In genomic region chr11:64268028-64268686, GRCh38 we compare ENCODE assay signal across 8 cellular contexts. TPM values are rescaled to one million over a fixed set of nuclear protein-coding genes. Genes with fewer than 3 reads are reported as not detected.
DNase-seq lines count a peak whose midpoint lies in the region; ATAC-seq, FAIRE-seq and TF ChIP-seq lines count a peak whose summit lies in the region.

No MANE protein-coding gene starts in this region.

- H3K9me1 ChIP-seq in keratinocyte (ENCODE audit: control insufficient read depth, extremely low read depth, insufficient read depth, low read length): no peaks in the 10 kb centered on the region

- peak overlapping the region; percentile 72 for H3K9ac ChIP-seq in keratinocyte (ENCODE audit: control insufficient read depth, extremely low read depth, insufficient read depth, low read length)

- no peak for TF ChIP-seq POLR2A in suprapubic skin (IDR thresholded peaks at IDR 0.05)

- H3K36me3 ChIP-seq in keratinocyte (ENCODE audit: control insufficient read depth in 2 of 2, extremely low read depth in 1 of 2, insufficient read depth in 2 of 2, low read length in 2 of 2) (peaks cover 20 to 43% of the 10 kb centered on the region in 2 experiments), suprapubic skin (peaks cover 34% of the 10 kb centered on the region)

- ATAC-seq in activated CD4-positive, alpha-beta T cell treated with anti-CD3 and anti-CD28 coated beads for 36 hours: no peak
- no peak for ATAC-seq in activated T-helper 17 cell treated with anti-CD3 and anti-CD28 coated beads, Interleukin-2, amount 50 U/mL, for 72 hours (replicated peaks)
- ATAC-seq in GM21390 (IDR thresholded peaks at IDR 0.05; ENCODE audit: unreplicated experiment): no peak

- CTCF ChIA-PET in activated CD4-positive, alpha-beta T cell treated with anti-CD3 and anti-CD28 coated beads for 36 hours (lab: Charles Lee): interaction anchor here (0.6 to 6.6 kb wide), 11 partner anchors 12 to 620 kb away, joined by 3 to 55 read pairs (median 3); partner anchors contain the start of genes ESRRA, NUDT22, PRDX5 and TRPT1

- intact Hi-C loops in activated CD4-positive, alpha-beta T cell treated with anti-CD3 and anti-CD28 coated beads for 36 hours (cut with DNase I, micrococcal nuclease): no loop called here

- WGBS in suprapubic skin: 43% methylated on average over 15 of the region's 18 CpGs

- H3K9me3 ChIP-seq in keratinocyte (ENCODE audit: control insufficient read depth, low read depth, low read length): no peaks in the 10 kb centered on the region
- H3K9me3 ChIP-seq in suprapubic skin: no peaks in the 10 kb centered on the region

- no peaks in the 10 kb centered on the region for H3K9me3 Mint-ChIP-seq in activated CD4-positive, alpha-beta T cell treated with anti-CD3 and anti-CD28 coated beads for 36 hours (ENCODE audit: low read depth)
- no peaks in the 10 kb centered on the region for H3K9me3 Mint-ChIP-seq in activated T-helper 17 cell treated with anti-CD3 and anti-CD28 coated beads, Interleukin-2, amount 50 U/mL, for 72 hours

- dilution Hi-C loops in keratinocyte (cut with MboI; ENCODE audit: extremely low pct_ligation_motif_present, low sequenced_read_pairs): no loop called here

- H3K27ac Mint-ChIP-seq in activated CD4-positive, alpha-beta T cell treated with anti-CD3 and anti-CD28 coated beads for 36 hours: peak overlapping the region; percentile 42
- peak overlapping the region; percentile 96 for H3K27ac Mint-ChIP-seq in activated T-helper 17 cell treated with anti-CD3 and anti-CD28 coated beads, Interleukin-2, amount 50 U/mL, for 72 hours

- no peak for DNase-seq in activated CD4-positive, alpha-beta T cell treated with anti-CD3 and anti-CD28 coated beads for 36 hours
- DNase-seq in activated CD4-positive, alpha-beta T cell treated with anti-CD3 and anti-CD28 coated beads, Interleukin-2, amount 50 U/mL, for 4 hours: no peak
- DNase-seq in keratinocyte (ENCODE audit: low read depth, low spot score) (no peak), suprapubic skin (ENCODE audit: low spot score in 2 of 2) (no peak), NCI-H510A treated with DMSO at 0.1 percent for 48 hours (lab: John Stamatoyannopoulos, UW) (no peak), hippocampal formation (lab: John Stamatoyannopoulos, UW) (no peak)

- POLR2A ChIA-PET in activated CD4-positive, alpha-beta T cell treated with anti-CD3 and anti-CD28 coated beads for 36 hours (lab: Charles Lee): interaction anchor here (1.1 kb wide), 1 partner anchor 50 kb away, joined by 5 read pairs; the partner anchor contains the start of genes PRDX5 and TRMT112

- H3K4me3 ChIP-seq in keratinocyte (ENCODE audit: control insufficient read depth in 2 of 3, extremely low read depth in 1 of 3, insufficient read depth in 2 of 3, low read depth in 1 of 3, low read length in 3 of 3) (no peak overlapping the region), suprapubic skin (peak overlapping the region; percentile 69)

- peaks cover 19% of the 10 kb centered on the region for H3K4me1 Mint-ChIP-seq in activated CD4-positive, alpha-beta T cell treated with anti-CD3 and anti-CD28 coated beads for 36 hours
- H3K4me1 Mint-ChIP-seq in activated T-helper 17 cell treated with anti-CD3 and anti-CD28 coated beads, Interleukin-2, amount 50 U/mL, for 72 hours: peaks cover 18% of the 10 kb centered on the region

- H3K4me2 ChIP-seq in keratinocyte (ENCODE audit: control insufficient read depth, extremely low read depth, insufficient read depth, low read depth, low read length): peak overlapping the region; percentile 87

- no peaks in the 10 kb centered on the region for H3K79me2 ChIP-seq in keratinocyte (ENCODE audit: control insufficient read depth, insufficient read depth, low read length)

- TF ChIP-seq EP300 in suprapubic skin (IDR thresholded peaks at IDR 0.05): no peak

- no peaks in the 10 kb centered on the region for H3K27me3 Mint-ChIP-seq in activated CD4-positive, alpha-beta T cell treated with anti-CD3 and anti-CD28 coated beads for 36 hours
- no peaks in the 10 kb centered on the region for H3K27me3 Mint-ChIP-seq in activated T-helper 17 cell treated with anti-CD3 and anti-CD28 coated beads, Interleukin-2, amount 50 U/mL, for 72 hours

- H3K36me3 Mint-ChIP-seq in activated CD4-positive, alpha-beta T cell treated with anti-CD3 and anti-CD28 coated beads for 36 hours (ENCODE audit: low read depth): peaks cover 10% of the 10 kb centered on the region
- peaks cover 25% of the 10 kb centered on the region for H3K36me3 Mint-ChIP-seq in activated T-helper 17 cell treated with anti-CD3 and anti-CD28 coated beads, Interleukin-2, amount 50 U/mL, for 72 hours (ENCODE audit: low read depth)

- H3K4me1 ChIP-seq in keratinocyte (ENCODE audit: control insufficient read depth, extremely low read depth, insufficient read depth, low read length): peaks cover 57% of the 10 kb centered on the region
- H3K4me1 ChIP-seq in suprapubic skin: peaks cover 37% of the 10 kb centered on the region

- H3K27ac ChIP-seq in keratinocyte (ENCODE audit: control insufficient read depth, insufficient read depth, low read length) (peak overlapping the region; percentile 78), suprapubic skin (peak overlapping the region; percentile 95)

- H4K20me1 ChIP-seq in keratinocyte (ENCODE audit: control insufficient read depth, extremely low read depth, insufficient read depth, low read length): no peaks in the 10 kb centered on the region

- H3K4me3 Mint-ChIP-seq in activated CD4-positive, alpha-beta T cell treated with anti-CD3 and anti-CD28 coated beads for 36 hours: peak overlapping the region; percentile 98
- H3K4me3 Mint-ChIP-seq in activated T-helper 17 cell treated with anti-CD3 and anti-CD28 coated beads, Interleukin-2, amount 50 U/mL, for 72 hours: peak overlapping the region; percentile 96

- no peak for FAIRE-seq in keratinocyte (lab: Jason Lieb, UNC)

- H2AFZ ChIP-seq in keratinocyte (ENCODE audit: control insufficient read depth, low read length): no peak overlapping the region

- no peak for TF ChIP-seq CTCF in keratinocyte (optimal IDR thresholded peaks at IDR 0.05 in 1 of 3, IDR thresholded peaks at IDR 0.05 in 1 of 3, conservative IDR thresholded peaks at IDR 0.05 in 1 of 3; ENCODE audit: extremely low read depth in 1 of 3, insufficient read depth in 2 of 3, low read length in 3 of 3)
- TF ChIP-seq CTCF in suprapubic skin (IDR thresholded peaks at IDR 0.05): no peak

- no peaks in the 10 kb centered on the region for H3K27me3 ChIP-seq in keratinocyte (ENCODE audit: control insufficient read depth, extremely low read depth, insufficient read depth, low read length)
- H3K27me3 ChIP-seq in suprapubic skin: no peaks in the 10 kb centered on the region

RNA-seq across cellular contexts. Expression of gene BAD, which starts 16.3 kb away (rescaled TPM):
- 10 to 100 TPM; 21.3 to 22.9 TPM for total RNA-seq in activated CD4-positive, alpha-beta T cell treated with anti-CD3 and anti-CD28 coated beads for 36 hours
- total RNA-seq in activated T-helper 17 cell treated with anti-CD3 and anti-CD28 coated beads, Interleukin-2, amount 50 U/mL, for 72 hours: 10 to 100 TPM; 21.5 to 38.5 TPM
- 58.3 to 86.9 TPM (median 61.2 TPM) in 3 replicates for polyA plus RNA-seq in keratinocyte
- polyA plus RNA-seq in keratinocyte (2011; ENCODE audit: low read depth): 14.9 TPM
- 43.0 and 94.7 TPM in 2 replicates for polyA plus RNA-seq in keratinocyte (2011; cell fraction: cytosol; rRNA removed)
- polyA plus RNA-seq in keratinocyte (2011; cell fraction: nucleus; rRNA removed): 16.1 and 30.8 TPM in 2 replicates
- polyA plus RNA-seq in keratinocyte (2012; ENCODE audit: low replicate concordance): 35.2 and 99.3 TPM in 2 replicates
- 15.8 to 31.5 TPM (median 22.1 TPM) in 3 replicates for polyA minus RNA-seq in keratinocyte
- 31.3 TPM for polyA minus RNA-seq in keratinocyte (2011; cell fraction: cytosol; rRNA and poly(A)+ RNA removed)
- 7.4 and 8.9 TPM in 2 replicates for polyA minus RNA-seq in keratinocyte (2011; cell fraction: nucleus; rRNA and poly(A)+ RNA removed)
- 10 to 100 TPM; 57.1 to 71.9 (median 64.4) TPM for total RNA-seq in suprapubic skin

RNA-seq across cellular contexts. Expression of gene PLCB3, which starts 16.8 kb away (rescaled TPM):
- 10 to 100 TPM in 1 of 2 experiments, 1 to 10 TPM in 1; 9.0 to 10.9 TPM for total RNA-seq in activated CD4-positive, alpha-beta T cell treated with anti-CD3 and anti-CD28 coated beads for 36 hours
- 10 to 100 TPM; 13.1 to 22.8 TPM for total RNA-seq in activated T-helper 17 cell treated with anti-CD3 and anti-CD28 coated beads, Interleukin-2, amount 50 U/mL, for 72 hours
- polyA plus RNA-seq in keratinocyte: 32.5 to 46.9 TPM (median 42.0 TPM) in 3 replicates
- polyA plus RNA-seq in keratinocyte (2011; ENCODE audit: low read depth): 22.4 TPM
- 24.4 and 45.9 TPM in 2 replicates for polyA plus RNA-seq in keratinocyte (2011; cell fraction: cytosol; rRNA removed)
- 80.0 and 97.8 TPM in 2 replicates for polyA plus RNA-seq in keratinocyte (2011; cell fraction: nucleus; rRNA removed)
- 23.8 and 55.9 TPM in 2 replicates for polyA plus RNA-seq in keratinocyte (2012; ENCODE audit: low replicate concordance)
- 59.1 to 134 TPM (median 63.1 TPM) in 3 replicates for polyA minus RNA-seq in keratinocyte
- 84.8 TPM for polyA minus RNA-seq in keratinocyte (2011; cell fraction: cytosol; rRNA and poly(A)+ RNA removed)
- polyA minus RNA-seq in keratinocyte (2011; cell fraction: nucleus; rRNA and poly(A)+ RNA removed): 55.3 and 67.1 TPM in 2 replicates
- total RNA-seq in suprapubic skin: 10 to 100 TPM; 33.3 to 46.9 (median 36.3) TPM

RNA-seq across cellular contexts. Expression of gene GPR137, which starts 17.5 kb away (rescaled TPM):
- total RNA-seq in activated CD4-positive, alpha-beta T cell treated with anti-CD3 and anti-CD28 coated beads for 36 hours: 10 to 100 TPM; 23.6 to 27.2 TPM
- 10 to 100 TPM; 40.6 to 41.4 TPM for total RNA-seq in activated T-helper 17 cell treated with anti-CD3 and anti-CD28 coated beads, Interleukin-2, amount 50 U/mL, for 72 hours
- polyA plus RNA-seq in keratinocyte: 6.6 to 11.7 TPM (median 9.8 TPM) in 3 replicates
- 4.7 TPM for polyA plus RNA-seq in keratinocyte (2011; ENCODE audit: low read depth)
- polyA plus RNA-seq in keratinocyte (2011; cell fraction: cytosol; rRNA removed): 5.3 and 11.7 TPM in 2 replicates
- polyA plus RNA-seq in keratinocyte (2011; cell fraction: nucleus; rRNA removed): 20.5 and 27.1 TPM in 2 replicates
- 18.2 TPM in 2 replicates for polyA plus RNA-seq in keratinocyte (2012; ENCODE audit: low replicate concordance)
- polyA minus RNA-seq in keratinocyte: 7.4 to 25.6 TPM (median 8.6 TPM) in 3 replicates
- polyA minus RNA-seq in keratinocyte (2011; cell fraction: cytosol; rRNA and poly(A)+ RNA removed): 13.2 TPM
- 6.0 and 9.9 TPM in 2 replicates for polyA minus RNA-seq in keratinocyte (2011; cell fraction: nucleus; rRNA and poly(A)+ RNA removed)
- total RNA-seq in suprapubic skin: 10 to 100 TPM; 17.8 to 30.0 (median 19.7) TPM

RNA-seq across cellular contexts. Expression of gene PPP1R14B, which starts 21.4 kb away (rescaled TPM):
- total RNA-seq in activated CD4-positive, alpha-beta T cell treated with anti-CD3 and anti-CD28 coated beads for 36 hours: 100 to 1,000 TPM; 261 to 267 TPM
- 100 to 1,000 TPM; 236 to 276 TPM for total RNA-seq in activated T-helper 17 cell treated with anti-CD3 and anti-CD28 coated beads, Interleukin-2, amount 50 U/mL, for 72 hours
- polyA plus RNA-seq in keratinocyte: 182 to 254 TPM (median 208 TPM) in 3 replicates
- polyA plus RNA-seq in keratinocyte (2011; ENCODE audit: low read depth): 228 TPM
- 136 and 242 TPM in 2 replicates for polyA plus RNA-seq in keratinocyte (2011; cell fraction: cytosol; rRNA removed)
- 88.4 and 97.8 TPM in 2 replicates for polyA plus RNA-seq in keratinocyte (2011; cell fraction: nucleus; rRNA removed)
- polyA plus RNA-seq in keratinocyte (2012; ENCODE audit: low replicate concordance): 206 and 370 TPM in 2 replicates
- 67.7 to 176 TPM (median 81.0 TPM) in 3 replicates for polyA minus RNA-seq in keratinocyte
- 142 TPM for polyA minus RNA-seq in keratinocyte (2011; cell fraction: cytosol; rRNA and poly(A)+ RNA removed)
- polyA minus RNA-seq in keratinocyte (2011; cell fraction: nucleus; rRNA and poly(A)+ RNA removed): 24.2 and 30.3 TPM in 2 replicates
- total RNA-seq in suprapubic skin: 100 to 1,000 TPM; 127 to 220 (median 158) TPM

RNA-seq across cellular contexts. Expression of gene KCNK4, which starts 22.9 kb away (rescaled TPM):
- not detected for total RNA-seq in activated CD4-positive, alpha-beta T cell treated with anti-CD3 and anti-CD28 coated beads for 36 hours
- total RNA-seq in activated T-helper 17 cell treated with anti-CD3 and anti-CD28 coated beads, Interleukin-2, amount 50 U/mL, for 72 hours: not detected
- not detected in 3 replicates for polyA plus RNA-seq in keratinocyte
- polyA plus RNA-seq in keratinocyte (2011; ENCODE audit: low read depth): not detected
- polyA plus RNA-seq in keratinocyte (2011; cell fraction: cytosol; rRNA removed): not detected in 2 replicates
- not detected in 2 replicates for polyA plus RNA-seq in keratinocyte (2011; cell fraction: nucleus; rRNA removed)
- not detected in 2 replicates for polyA plus RNA-seq in keratinocyte (2012; ENCODE audit: low replicate concordance)
- not detected in 3 replicates for polyA minus RNA-seq in keratinocyte
- polyA minus RNA-seq in keratinocyte (2011; cell fraction: cytosol; rRNA and poly(A)+ RNA removed): not detected
- polyA minus RNA-seq in keratinocyte (2011; cell fraction: nucleus; rRNA and poly(A)+ RNA removed): not detected in 2 replicates
- total RNA-seq in suprapubic skin: not detected
